Comparison of ENCODE assay signal across 16 cellular contexts in the genomic region with DNA sequence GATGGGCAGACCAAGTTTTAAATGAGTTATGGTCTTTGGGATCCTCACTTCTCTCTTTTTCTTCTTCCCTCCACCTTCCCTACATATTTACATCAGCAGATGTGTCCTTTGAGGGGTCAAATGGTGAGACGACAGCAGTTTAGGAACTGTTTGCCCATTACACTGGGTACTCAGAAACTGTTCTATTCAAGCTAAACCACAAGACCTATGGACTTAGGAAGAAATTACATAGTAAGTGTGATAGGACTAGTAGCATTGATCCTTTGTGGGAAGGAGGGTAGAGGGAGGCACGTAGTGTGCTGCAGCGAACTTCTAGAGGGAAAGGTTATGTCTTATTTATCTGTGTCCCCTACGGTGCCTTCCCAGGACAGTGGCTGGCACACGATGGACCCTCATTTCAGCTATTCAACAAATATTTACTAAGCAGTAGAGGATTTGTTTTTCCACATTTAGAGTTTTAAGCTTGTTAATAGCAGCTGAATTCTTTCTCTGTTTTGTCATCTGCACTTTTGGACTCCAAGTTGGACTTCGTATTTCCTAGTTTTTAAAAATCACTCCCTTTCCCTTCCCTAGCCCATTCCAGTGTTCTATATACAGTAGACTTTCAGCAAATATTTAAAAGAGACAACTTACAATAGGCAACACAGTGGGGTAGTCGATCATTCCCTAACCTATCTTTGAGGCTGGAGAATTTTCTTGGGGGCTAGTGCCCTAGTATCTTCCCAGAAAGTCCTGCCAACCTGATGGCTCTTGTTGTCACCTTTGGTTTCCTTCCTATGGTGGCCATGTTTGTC. TPM values are rescaled to one million over a fixed set of nuclear protein-coding genes. Genes with fewer than 3 reads are reported as not detected.
DNase-seq lines count a peak whose midpoint lies in the region; ATAC-seq and TF ChIP-seq lines count a peak whose summit lies in the region.
"Had no signal": no experiment of that assay in that cellular context is flagged by ENCODE, and none has a peak within 500 bp of the region (broad histone marks: within the 10 kb centered on the region; RNA-seq: fewer than 3 reads in every experiment).

No MANE protein-coding gene starts in this region.

- TF ChIP-seq POLR2A in gastroesophageal sphincter (IDR thresholded peaks at IDR 0.05) (no peak), thyroid gland (IDR thresholded peaks at IDR 0.05) (no peak)

- TF ChIP-seq CTCF in gastroesophageal sphincter (IDR thresholded peaks at IDR 0.05) (no peak), osteocyte (IDR thresholded peaks at IDR 0.05) (no peak), thyroid gland (IDR thresholded peaks at IDR 0.05) (no peak)

- H3K4me1 ChIP-seq in adipocyte (ENCODE audit: control insufficient read depth, insufficient read depth, low read length) (peaks cover 61% of the 10 kb centered on the region), gastroesophageal sphincter (peaks cover 0 to 85% (median 26%) of the 10 kb centered on the region in 3 donors), thyroid gland (peaks cover 26 to 41% of the 10 kb centered on the region in 2 donors)

- peaks cover 32% of the 10 kb centered on the region for H3K36me3 ChIP-seq in adipocyte (ENCODE audit: control insufficient read depth, insufficient read depth, low read length, severe bottlenecking)
- peaks cover 0 to 9% of the 10 kb centered on the region in 2 donors for H3K36me3 ChIP-seq in gastroesophageal sphincter
- no peaks in the 10 kb centered on the region for H3K36me3 ChIP-seq in thyroid gland

- H3K27ac ChIP-seq in gastroesophageal sphincter, result peak overlapping the region in 3 of 4 donors; percentile 80 to 82 (median 81)
- peak overlapping the region; percentile 89 to 94 (median 93) for H3K27ac ChIP-seq in thyroid gland

- H3K9me3 Mint-ChIP-seq in osteocyte (ENCODE audit: unreplicated experiment), result no peaks in the 10 kb centered on the region
- H3K9me3 Mint-ChIP-seq: activated CD4-positive, alpha-beta memory T cell treated with anti-CD3 and anti-CD28 coated beads for 36 hours; activated T-helper 2 cell treated with anti-CD3 and anti-CD28 coated beads, Interferon-gamma antibody, Interleukin-2, Interleukin-4, amounts not matched to agents 10 μg/mL and 5 μg/mL and 100 μg/mL, durations not matched to agents 14 hours and 24 hours and 36 hours had no signal

- H3K9ac ChIP-seq in adipocyte (ENCODE audit: low read length), result peak overlapping the region; percentile 83

- peaks cover 12% of the 10 kb centered on the region for H3K36me3 Mint-ChIP-seq in osteocyte (ENCODE audit: unreplicated experiment)
- H3K36me3 Mint-ChIP-seq: activated CD4-positive, alpha-beta memory T cell treated with anti-CD3 and anti-CD28 coated beads for 36 hours had no signal

- H3K27me3 Mint-ChIP-seq in osteocyte (ENCODE audit: unreplicated experiment), result no peaks in the 10 kb centered on the region

- 25 to 31% methylated on average over 7 of the region's 7 CpGs for WGBS in gastroesophageal sphincter (ENCODE audit: low coverage in 1 of 2), 2 donors
- 59 to 66% methylated on average over 7 of the region's 7 CpGs for WGBS in thyroid gland, 2 donors

- TF ChIP-seq EP300 in gastroesophageal sphincter (IDR thresholded peaks at IDR 0.05), result no peak

- peak overlapping the region; percentile 72 for H3K4me3 ChIP-seq in adipocyte (ENCODE audit: low read length)
- no peak overlapping the region for H3K4me3 ChIP-seq in gastroesophageal sphincter
- no peak overlapping the region for H3K4me3 ChIP-seq in thyroid gland (replicated peaks in 1 of 3)

- no peak for DNase-seq in adipocyte (ENCODE audit: low read depth)
- no peak for DNase-seq in osteocyte (ENCODE audit: extremely low spot score, unreplicated experiment)
- DNase-seq in thyroid gland, result no peak
- DNase-seq in activated T-cell treated with anti-CD3 and anti-CD28 coated beads for 4 hours, result no peak
- no peak for DNase-seq in KG1 (lab: John Stamatoyannopoulos, UW)
- DNase-seq: activated CD4-positive, alpha-beta memory T cell treated with anti-CD3 and anti-CD28 coated beads for 36 hours; effector CD8-positive, alpha-beta T cell; glutamatergic neuron; NCI-H2029 treated with DMSO at 0.1 percent for 48 hours; NCI-H82; SHP77 treated with DMSO at 0.1 percent for 48 hours; stimulated activated CD8-positive, alpha-beta memory T cell treated with anti-CD3 and anti-CD28 coated beads, Interleukin-4, amount 100 ng/mL, for 48 hours had no signal

- H3K27me3 ChIP-seq in adipocyte (replicated peaks; ENCODE audit: control insufficient read depth, insufficient read depth, low read length) (no peaks in the 10 kb centered on the region), gastroesophageal sphincter (no peaks in the 10 kb centered on the region), thyroid gland (no peaks in the 10 kb centered on the region)

- ATAC-seq in gastroesophageal sphincter, result no peak
- ATAC-seq in HG03342 (IDR thresholded peaks at IDR 0.05; ENCODE audit: unreplicated experiment), result no peak
- ATAC-seq in GM21619 (IDR thresholded peaks at IDR 0.05; ENCODE audit: unreplicated experiment), result no peak

- intact Hi-C loops in thyroid gland (cut with DNase I), result no loop called here

- H3K9me3 ChIP-seq in adipocyte (ENCODE audit: control insufficient read depth, low read length) (no peaks in the 10 kb centered on the region), gastroesophageal sphincter (no peaks in the 10 kb centered on the region), thyroid gland (no peaks in the 10 kb centered on the region)

- no peak overlapping the region for H3K4me3 Mint-ChIP-seq in osteocyte (ENCODE audit: unreplicated experiment)
- H3K4me3 Mint-ChIP-seq: activated CD4-positive, alpha-beta memory T cell treated with anti-CD3 and anti-CD28 coated beads for 36 hours had no signal

- H3K4me1 Mint-ChIP-seq in osteocyte (ENCODE audit: unreplicated experiment), result peaks cover 42% of the 10 kb centered on the region

- peak overlapping the region; percentile 91 for H3K27ac Mint-ChIP-seq in osteocyte (ENCODE audit: unreplicated experiment)
- H3K27ac Mint-ChIP-seq: activated CD4-positive, alpha-beta memory T cell treated with anti-CD3 and anti-CD28 coated beads for 36 hours; activated T-helper 2 cell treated with anti-CD3 and anti-CD28 coated beads, Interferon-gamma antibody, Interleukin-2, Interleukin-4, amounts not matched to agents 10 μg/mL and 5 μg/mL and 100 μg/mL, durations not matched to agents 14 hours and 24 hours and 36 hours had no signal

RNA-seq across cellular contexts. Expression of a gene that starts 13.9 kb away (rescaled TPM):
- total RNA-seq in gastroesophageal sphincter (10 to 100 TPM; 33.3 to 42.9 (median 34.6) TPM), osteocyte (14.2 and 14.5 TPM in 2 replicates), thyroid gland (10 to 100 TPM; 32.9 to 70.8 (median 48.0) TPM)
